15 cellular contexts compared by ENCODE assay signal in genomic region chr10:123857616-123858015, GRCh38. TPM values are rescaled to one million over a fixed set of nuclear protein-coding genes. Genes with fewer than 3 reads are reported as not detected.
DNase-seq lines count a peak whose midpoint lies in the region; ATAC-seq, FAIRE-seq and TF ChIP-seq lines count a peak whose summit lies in the region.
"Had no signal": no experiment of that assay in that cellular context is flagged by ENCODE, and none has a peak within 500 bp of the region (broad histone marks: within the 10 kb centered on the region; RNA-seq: fewer than 3 reads in every experiment).

No MANE protein-coding gene starts in this region.

- no peaks in the 10 kb centered on the region for H3K9me3 ChIP-seq in astrocyte (ENCODE audit: insufficient read depth, low read depth, low read length)
- H3K9me3 ChIP-seq in kidney (ENCODE audit: control insufficient read depth in 1 of 2, low read length in 2 of 2): no peaks in the 10 kb centered on the region
- H3K9me3 ChIP-seq in smooth muscle cell (replicated peaks; ENCODE audit: low read depth): no peaks in the 10 kb centered on the region

- H3K27me3 ChIP-seq in astrocyte (ENCODE audit: insufficient read depth, low read length) (no peaks in the 10 kb centered on the region), smooth muscle cell (ENCODE audit: low read depth) (no peaks in the 10 kb centered on the region)

- H2AFZ ChIP-seq in astrocyte (ENCODE audit: low read depth, low read length) (no peak overlapping the region), smooth muscle cell (ENCODE audit: low read depth) (no peak overlapping the region)

- no peaks in the 10 kb centered on the region for H3K4me1 ChIP-seq in astrocyte (ENCODE audit: insufficient read depth, low read length)
- peaks cover 0 to 2% of the 10 kb centered on the region in 2 donors for H3K4me1 ChIP-seq in kidney (ENCODE audit: control insufficient read depth in 1 of 2, insufficient read depth in 1 of 2, low read depth in 1 of 2, low read length in 2 of 2)
- H3K4me1 ChIP-seq in smooth muscle cell (ENCODE audit: low read depth): peaks cover 4% of the 10 kb centered on the region

- peaks cover 3% of the 10 kb centered on the region for H3K36me3 Mint-ChIP-seq in astrocyte (ENCODE audit: low read depth, unreplicated experiment)
- H3K36me3 Mint-ChIP-seq in CD14-positive monocyte: no peaks in the 10 kb centered on the region

- intact Hi-C loops in kidney (cut with DNase I): no loop called here
- intact Hi-C loops in CD14-positive monocyte (cut with micrococcal nuclease): no loop called here

- no peaks in the 10 kb centered on the region for H3F3A ChIP-seq in smooth muscle cell (ENCODE audit: low read depth)

- H4K20me1 ChIP-seq in astrocyte (ENCODE audit: insufficient read depth, low read length): no peaks in the 10 kb centered on the region
- H4K20me1 ChIP-seq in smooth muscle cell (ENCODE audit: low read depth): no peaks in the 10 kb centered on the region

- H3K4me3 Mint-ChIP-seq in astrocyte (ENCODE audit: unreplicated experiment): no peak overlapping the region
- no peak overlapping the region for H3K4me3 Mint-ChIP-seq in CD14-positive monocyte

- no peak for FAIRE-seq in astrocyte (lab: Jason Lieb, UNC)
- FAIRE-seq in kidney (lab: Jason Lieb, UNC): no peak
- FAIRE-seq: GM19239, HepG2 had no signal

- peaks cover 3% of the 10 kb centered on the region for H3K9me3 Mint-ChIP-seq in astrocyte (ENCODE audit: unreplicated experiment)
- peaks cover 0 to 4% (median 0%) of the 10 kb centered on the region in 7 donors for H3K9me3 Mint-ChIP-seq in CD14-positive monocyte

- no peak for ATAC-seq in HG02884 (IDR thresholded peaks at IDR 0.05; ENCODE audit: unreplicated experiment)
- ATAC-seq: HepG2, PC-3 had no signal

- no peak for TF ChIP-seq CTCF in astrocyte (IDR thresholded peaks at IDR 0.05; ENCODE audit: insufficient read depth, low read depth, low read length)
- TF ChIP-seq CTCF in kidney (IDR thresholded peaks at IDR 0.05; ENCODE audit: borderline replicate concordance, extremely low read depth, insufficient read depth): no peak
- TF ChIP-seq CTCF in smooth muscle cell (IDR thresholded peaks at IDR 0.05; ENCODE audit: borderline replicate concordance, insufficient read depth, poor library complexity, severe bottlenecking): no peak
- no peak for TF ChIP-seq CTCF in CD14-positive monocyte (IDR thresholded peaks at IDR 0.05)
- TF ChIP-seq CTCF in GM20000 (IDR thresholded peaks at IDR 0.05; ENCODE audit: extremely low read depth, missing control alignments): no peak

- H3K4me1 Mint-ChIP-seq in astrocyte (ENCODE audit: low read depth, unreplicated experiment): peaks cover 10% of the 10 kb centered on the region
- H3K4me1 Mint-ChIP-seq in CD14-positive monocyte: no peaks in the 10 kb centered on the region

- H3K27ac ChIP-seq in astrocyte (ENCODE audit: low read depth, low read length) (no peak overlapping the region), kidney (ENCODE audit: low read depth in 2 of 2, low read length in 2 of 2) (no peak overlapping the region), smooth muscle cell (ENCODE audit: low read depth) (peak overlapping the region; percentile 90)

- 94% methylated on average over 19 of the region's 19 CpGs for WGBS in smooth muscle cell (ENCODE audit: low lambda C conversion rate)

- H3K27me3 Mint-ChIP-seq in astrocyte (ENCODE audit: low read depth, unreplicated experiment) (peaks cover 14% of the 10 kb centered on the region), CD14-positive monocyte (ENCODE audit: low read depth in 3 of 3) (peaks cover 2 to 10% (median 10%) of the 10 kb centered on the region in 3 donors)

- no peaks in the 10 kb centered on the region for H3K79me2 ChIP-seq in astrocyte (ENCODE audit: insufficient read depth, low read length)
- H3K79me2 ChIP-seq in smooth muscle cell (ENCODE audit: low read depth): no peaks in the 10 kb centered on the region

- H3K4me2 ChIP-seq in astrocyte (ENCODE audit: low read length) (no peak overlapping the region), smooth muscle cell (peak overlapping the region; percentile 0)

- no peaks in the 10 kb centered on the region for H3K36me3 ChIP-seq in astrocyte (ENCODE audit: insufficient read depth, low read length)
- H3K36me3 ChIP-seq in kidney (ENCODE audit: control insufficient read depth in 1 of 2, insufficient read depth in 2 of 2, low read length in 2 of 2): no peaks in the 10 kb centered on the region
- H3K36me3 ChIP-seq in smooth muscle cell (ENCODE audit: low read depth): no peaks in the 10 kb centered on the region

- no peak for DNase-seq in astrocyte (ENCODE audit: low read depth)
- peak; percentile 40 for DNase-seq in kidney
- no peak for DNase-seq in smooth muscle cell (lab: John Stamatoyannopoulos, UW; ENCODE audit: unreplicated experiment)
- no peak for DNase-seq in CD14-positive monocyte (ENCODE audit: low spot score)
- DNase-seq in DMS153 (lab: John Stamatoyannopoulos, UW): no peak
- DNase-seq in GM20000 (ENCODE audit: low spot score): no peak
- DNase-seq: GOT3, Kasumi-1, NCI-H1105 treated with DMSO at 0.1 percent for 48 hours, NCI-H187, PC-3 had no signal

- H3K4me3 ChIP-seq in astrocyte (ENCODE audit: insufficient read depth, low read depth, low read length): no peak overlapping the region
- H3K4me3 ChIP-seq in kidney (ENCODE audit: low read length in 2 of 2): no peak overlapping the region
- H3K4me3 ChIP-seq in smooth muscle cell: no peak overlapping the region

- H3K9ac ChIP-seq in astrocyte (ENCODE audit: low read length) (no peak overlapping the region), kidney (ENCODE audit: low read length in 2 of 2) (no peak overlapping the region), smooth muscle cell (ENCODE audit: low read depth) (no peak overlapping the region)

- H3K27ac Mint-ChIP-seq in astrocyte (ENCODE audit: unreplicated experiment): peak overlapping the region; percentile 31
- H3K27ac Mint-ChIP-seq in CD14-positive monocyte: no peak overlapping the region

RNA-seq across cellular contexts. Expression of gene CPXM2, which starts 34.0 kb away (rescaled TPM):
- 5.2 and 5.5 TPM in 2 replicates for total RNA-seq in astrocyte
- 18.1 TPM for total RNA-seq in kidney
- polyA plus RNA-seq in kidney (ENCODE audit: insufficient read depth, low read depth, low replicate concordance): 18.5 TPM
- 31.2 and 38.2 TPM in 2 replicates for total RNA-seq in smooth muscle cell
- polyA plus RNA-seq in smooth muscle cell: 37.3 and 65.5 TPM in 2 replicates
- polyA plus RNA-seq in CD14-positive monocyte: not detected
- total RNA-seq: HepG2, PC-3 had no signal
- polyA plus RNA-seq: AG04450 had no signal
